Comparison of ENCODE assay signal across 22 cellular contexts in the genomic region with DNA sequence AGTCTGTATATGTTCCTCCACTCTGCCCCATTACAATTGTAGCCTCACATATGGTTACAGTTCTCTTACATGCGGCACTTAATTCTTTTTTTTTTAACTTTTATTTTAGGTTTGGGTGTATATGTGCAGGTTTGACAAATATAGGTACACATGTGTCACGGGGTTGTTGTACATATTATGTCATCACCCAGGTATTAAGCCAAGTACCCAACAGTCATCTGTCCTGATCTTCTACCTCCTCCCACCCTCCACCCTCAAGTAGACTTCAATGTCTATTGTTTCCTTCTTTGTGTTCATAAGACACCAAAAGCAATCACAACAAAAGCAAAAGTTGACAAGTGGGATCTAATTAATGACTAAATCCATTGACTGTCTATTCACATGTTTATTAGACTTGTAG.
DNase-seq lines count a peak whose midpoint lies in the region; ATAC-seq, FAIRE-seq and TF ChIP-seq lines count a peak whose summit lies in the region.
"Had no signal": no experiment of that assay in that cellular context is flagged by ENCODE, and none has a peak within 500 bp of the region (broad histone marks: within the 10 kb centered on the region; RNA-seq: fewer than 3 reads in every experiment).

No MANE protein-coding gene starts in this region.

- peak; percentile 70 for FAIRE-seq in GM12892 (lab: Jason Lieb, UNC)
- no peak for FAIRE-seq in bronchial epithelial cell (lab: Jason Lieb, UNC)
- FAIRE-seq: A549, D721Med, G401.6, GM19239 had no signal

- CTCF ChIA-PET in PC-3 (lab: Charles Lee), result no interaction called here

- no peak overlapping the region for H3K9ac ChIP-seq in PC-3 (ENCODE audit: low read length)
- H3K9ac ChIP-seq: BLaER1 treated with 17β-estradiol and CSF1 and Interleukin-3, amounts not matched to agents 10 nM and 100 nM had no signal

- intact Hi-C loops in PC-3 (cut with micrococcal nuclease), result no loop called here

- H3K27ac ChIP-seq in PC-3 (ENCODE audit: low read length), result no peak overlapping the region
- H3K27ac ChIP-seq: 22Rv1; A549; BLaER1 treated with 17β-estradiol and CSF1 and Interleukin-3, amounts not matched to agents 10 nM and 100 nM; C4-2B had no signal

- POLR2A ChIA-PET in PC-3 (lab: Charles Lee; ENCODE audit: unreplicated experiment), result no interaction called here

- no peaks in the 10 kb centered on the region for H3K36me3 ChIP-seq in PC-3 (ENCODE audit: low read depth, low read length)
- no peaks in the 10 kb centered on the region for H3K36me3 ChIP-seq in bronchial epithelial cell (ENCODE audit: control insufficient read depth, insufficient read depth, low read length)
- H3K36me3 ChIP-seq: BLaER1 treated with 17β-estradiol and CSF1 and Interleukin-3, amounts not matched to agents 10 nM and 100 nM had no signal

- no peak overlapping the region for H3K4me2 ChIP-seq in PC-3 (ENCODE audit: low read length)
- H3K4me2 ChIP-seq: A549; BLaER1 treated with 17β-estradiol and CSF1 and Interleukin-3, amounts not matched to agents 10 nM and 100 nM had no signal

- H3K27me3 ChIP-seq in PC-3 (ENCODE audit: low read length), result no peaks in the 10 kb centered on the region
- no peaks in the 10 kb centered on the region for H3K27me3 ChIP-seq in bronchial epithelial cell (ENCODE audit: control insufficient read depth, insufficient read depth, low read length)
- H3K27me3 ChIP-seq: BLaER1 treated with 17β-estradiol and CSF1 and Interleukin-3, amounts not matched to agents 10 nM and 100 nM had no signal

- TF ChIP-seq CTCF in PC-3 (conservative IDR thresholded peaks at IDR 0.05; ENCODE audit: low read depth, low read length) (no peak), bronchial epithelial cell (IDR thresholded peaks at IDR 0.05; ENCODE audit: insufficient read depth, low read length, severe bottlenecking) (no peak)

- H3K9me3 ChIP-seq in PC-3 (ENCODE audit: low read length), result no peaks in the 10 kb centered on the region
- H3K9me3 ChIP-seq: A549, Caco-2 had no signal

- H3F3A ChIP-seq in PC-3 (ENCODE audit: low read length, unreplicated experiment), result no peaks in the 10 kb centered on the region

- H2AFZ ChIP-seq in PC-3 (ENCODE audit: low read length), result no peak overlapping the region

- no peak for TF ChIP-seq POLR2A in GM12892 (IDR thresholded peaks at IDR 0.05; ENCODE audit: low read depth, low read length)

- H3K4me1 ChIP-seq in PC-3 (ENCODE audit: insufficient read depth, low read length), result peaks cover 13% of the 10 kb centered on the region
- H3K4me1 ChIP-seq: Caco-2 had no signal

- BruUV-seq in PC-3 (replicated peaks; lab: Mats Ljungman, UMichigan), result no TSS peak

- ATAC-seq in PC-3 (no peak; the same call in 1 of the 2 replicates), GM19452 (IDR thresholded peaks at IDR 0.05; ENCODE audit: unreplicated experiment) (no peak), HG03571 (IDR thresholded peaks at IDR 0.05; ENCODE audit: unreplicated experiment) (no peak)
- ATAC-seq: A549; CD8-positive, alpha-beta T cell had no signal

- H3K9me2 ChIP-seq in PC-3 (replicated peaks; ENCODE audit: low read length), result no peaks in the 10 kb centered on the region

- no peak overlapping the region for H3K4me3 ChIP-seq in PC-3 (ENCODE audit: low read length)
- no peak overlapping the region for H3K4me3 ChIP-seq in bronchial epithelial cell (ENCODE audit: low read depth, low read length)
- H3K4me3 ChIP-seq: A549; BLaER1 treated with 17β-estradiol and CSF1 and Interleukin-3, amounts not matched to agents 10 nM and 100 nM had no signal

- no peaks in the 10 kb centered on the region for H3K79me2 ChIP-seq in PC-3 (ENCODE audit: low read length)

- H4K20me1 ChIP-seq in PC-3 (ENCODE audit: low read length), result no peaks in the 10 kb centered on the region
- H4K20me1 ChIP-seq: BLaER1 treated with 17β-estradiol and CSF1 and Interleukin-3, amounts not matched to agents 10 nM and 100 nM had no signal

- DNase-seq in DMS53 (lab: John Stamatoyannopoulos, UW) (peak; percentile 6), DMS53 treated with DMSO at 0.1 percent for 48 hours (lab: John Stamatoyannopoulos, UW; ENCODE audit: unreplicated experiment) (no peak), GM12892 (ENCODE audit: insufficient read length) (no peak), PC-3 (peak; percentile 36), bronchial epithelial cell (ENCODE audit: low read depth) (peak; percentile 72), NCI-H446 treated with DMSO at 0.1 percent for 48 hours (lab: John Stamatoyannopoulos, UW) (no peak)
- DNase-seq: AML-193; Caco-2; Calu3; CD4-positive, alpha-beta T cell; CD8-positive, alpha-beta T cell; DMS79 treated with DMSO at 0.1 percent for 48 hours; GF-D8 had no signal

Comparison
In these comparisons a context has a peak if more than half of its experiments do, and no peak if none do; other contexts are left out.
1. DNase-seq: peak in DMS53 (single experiment), PC-3 (single experiment) and bronchial epithelial cell (single experiment); none in DMS53 treated with DMSO at 0.1 percent for 48 hours (single experiment), GM12892 (single experiment) and NCI-H446 treated with DMSO at 0.1 percent for 48 hours (single experiment).